12 cellular contexts compared by ENCODE assay signal in the genomic region with DNA sequence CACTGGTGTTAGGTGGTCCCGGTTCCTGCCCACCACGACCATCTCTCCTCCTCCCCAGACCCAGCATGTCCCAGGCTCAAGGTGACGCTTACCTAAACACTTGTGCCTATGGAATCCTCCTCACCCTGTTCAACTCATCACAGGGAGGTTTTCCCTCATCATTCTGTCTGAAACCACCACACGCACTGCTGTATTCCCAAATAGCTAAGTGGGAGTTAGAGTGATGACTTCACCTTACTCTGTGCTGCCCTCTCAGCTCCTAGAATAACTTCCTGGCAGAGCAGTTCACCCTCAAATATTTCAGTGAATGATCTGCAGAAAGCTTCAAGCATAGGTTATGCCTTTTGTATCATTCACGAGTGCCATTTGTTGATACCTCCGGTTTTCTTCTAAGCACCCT.
DNase-seq lines count a peak whose midpoint lies in the region.
"Had no signal": no experiment of that assay in that cellular context is flagged by ENCODE, and none has a peak within 500 bp of the region (broad histone marks: within the 10 kb centered on the region; RNA-seq: fewer than 3 reads in every experiment).

No MANE protein-coding gene starts in this region.

- DNase-seq in activated T-cell treated with anti-CD3 and anti-CD28 coated beads, Interleukin-2, amount 50 U/mL, for 24 hours = peak; percentile 3
- DNase-seq in activated T-cell treated with anti-CD3 and anti-CD28 coated beads for 4 hours (no peak), NCI-H226 (peak; percentile 53), myocyte (ENCODE audit: low read depth) (peak; percentile 11), activated gamma-delta T cell (lab: John Stamatoyannopoulos, UW) (no peak), NCI-H1092 (lab: John Stamatoyannopoulos, UW) (no peak)
- peak; percentile 9 for DNase-seq in stimulated activated CD8-positive, alpha-beta memory T cell treated with anti-CD3 and anti-CD28 coated beads, Interleukin-4, amount 100 ng/mL, for 48 hours
- DNase-seq: ACHN; CD4-positive, CD25-positive, alpha-beta regulatory T cell; DMS53; GM23248; H7 had no signal

- H3K9me3 Mint-ChIP-seq in activated T-cell treated with anti-CD3 and anti-CD28 coated beads, Interleukin-2, amount 50 U/mL, for 24 hours = no peaks in the 10 kb centered on the region

- H3K27ac Mint-ChIP-seq in activated T-cell treated with anti-CD3 and anti-CD28 coated beads, Interleukin-2, amount 50 U/mL, for 24 hours = no peak overlapping the region

- H3K4me1 Mint-ChIP-seq in activated T-cell treated with anti-CD3 and anti-CD28 coated beads, Interleukin-2, amount 50 U/mL, for 24 hours (ENCODE audit: low read depth) = peaks cover 17% of the 10 kb centered on the region

- no peak overlapping the region for H3K4me3 Mint-ChIP-seq in activated T-cell treated with anti-CD3 and anti-CD28 coated beads, Interleukin-2, amount 50 U/mL, for 24 hours
- H3K4me3 Mint-ChIP-seq: CD4-positive, CD25-positive, alpha-beta regulatory T cell had no signal

- H3K27me3 Mint-ChIP-seq in activated T-cell treated with anti-CD3 and anti-CD28 coated beads, Interleukin-2, amount 50 U/mL, for 24 hours = peaks cover 11% of the 10 kb centered on the region

- H3K36me3 Mint-ChIP-seq in activated T-cell treated with anti-CD3 and anti-CD28 coated beads, Interleukin-2, amount 50 U/mL, for 24 hours (ENCODE audit: low read depth) = no peaks in the 10 kb centered on the region
- H3K36me3 Mint-ChIP-seq: CD4-positive, CD25-positive, alpha-beta regulatory T cell had no signal

Comparison
In these comparisons a context has a peak if more than half of its experiments do, and no peak if none do; other contexts are left out.
1. DNase-seq: peak in activated T-cell treated with anti-CD3 and anti-CD28 coated beads, Interleukin-2, amount 50 U/mL, for 24 hours (single experiment), NCI-H226 (single experiment), myocyte (single experiment) and stimulated activated CD8-positive, alpha-beta memory T cell treated with anti-CD3 and anti-CD28 coated beads, Interleukin-4, amount 100 ng/mL, for 48 hours (single experiment); none in activated T-cell treated with anti-CD3 and anti-CD28 coated beads for 4 hours (single experiment), activated gamma-delta T cell (single experiment) and NCI-H1092 (single experiment).